In the genomic region with DNA sequence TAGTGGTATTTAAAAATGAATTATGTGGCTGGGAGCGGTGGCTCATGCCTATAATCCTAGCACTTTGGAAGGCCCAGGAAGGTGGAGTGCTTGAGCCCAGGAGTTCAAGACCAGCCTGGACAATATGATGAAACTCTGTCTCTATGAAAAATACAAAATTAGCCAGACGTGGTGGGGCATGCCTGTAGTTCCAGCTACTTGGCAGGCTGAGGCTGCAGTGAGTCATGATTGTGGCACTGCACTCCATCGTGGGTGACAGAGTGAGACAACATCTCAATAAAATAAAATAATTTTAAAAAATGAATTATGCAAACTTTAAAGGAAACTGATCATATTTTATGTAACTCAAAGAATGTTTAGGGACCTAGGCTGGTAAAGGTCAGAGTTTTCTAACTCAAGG, we compare ENCODE assay signal across 14 cellular contexts. TPM values are rescaled to one million over a fixed set of nuclear protein-coding genes. Genes with fewer than 3 reads are reported as not detected.
A peak's percentile ranks its signal among the peaks of the same experiment; 100 is the strongest.
DNase-seq lines count a peak whose midpoint lies in the region; ATAC-seq and TF ChIP-seq lines count a peak whose summit lies in the region.
"Had no signal": no experiment of that assay in that cellular context is flagged by ENCODE, and none has a peak within 500 bp of the region (broad histone marks: within the 10 kb centered on the region; RNA-seq: fewer than 3 reads in every experiment).

No MANE protein-coding gene starts in this region.

- peaks cover 2% of the 10 kb centered on the region for H3K27me3 Mint-ChIP-seq in osteocyte (ENCODE audit: unreplicated experiment)
- H3K27me3 Mint-ChIP-seq: activated naive CD4-positive, alpha-beta T cell treated with anti-CD3 and anti-CD28 coated beads, Interleukin-2, amount 50 U/mL, for 24 hours had no signal

- TF ChIP-seq CTCF in RWPE2 (IDR thresholded peaks at IDR 0.05; ENCODE audit: poor library complexity, severe bottlenecking) (no peak), fibroblast of pulmonary artery (IDR thresholded peaks at IDR 0.05; ENCODE audit: low read length, missing control alignments) (no peak), stomach (IDR thresholded peaks at IDR 0.05) (no peak), osteocyte (IDR thresholded peaks at IDR 0.05) (no peak)

- H3K4me1 ChIP-seq in RWPE2 (ENCODE audit: insufficient read depth, poor library complexity, severe bottlenecking) = peaks cover 56% of the 10 kb centered on the region
- peaks cover 0 to 40% (median 22%) of the 10 kb centered on the region in 4 donors for H3K4me1 ChIP-seq in stomach

- H3K36me3 Mint-ChIP-seq in osteocyte (ENCODE audit: unreplicated experiment) = no peaks in the 10 kb centered on the region

- peak; percentile 88 for ATAC-seq in RWPE2 (ENCODE audit: low read depth)
- ATAC-seq in HG02588 (IDR thresholded peaks at IDR 0.05; ENCODE audit: unreplicated experiment) = no peak
- ATAC-seq: K562 had no signal

- no peaks in the 10 kb centered on the region for H3K9me3 ChIP-seq in RWPE2 (ENCODE audit: severe bottlenecking)
- H3K9me3 ChIP-seq in stomach = no peaks in the 10 kb centered on the region
- H3K9me3 ChIP-seq: tibial nerve had no signal

- no peaks in the 10 kb centered on the region for H3K4me1 Mint-ChIP-seq in osteocyte (ENCODE audit: unreplicated experiment)

- H3K27me3 ChIP-seq in RWPE2 (ENCODE audit: insufficient read depth, poor library complexity, severe bottlenecking) = no peaks in the 10 kb centered on the region
- H3K27me3 ChIP-seq in stomach = no peaks in the 10 kb centered on the region
- H3K27me3 ChIP-seq: tibial nerve had no signal

- peaks cover 9% of the 10 kb centered on the region; the same call in 1 of the 2 replicates for H3K36me3 ChIP-seq in RWPE2 (ENCODE audit: low read depth)
- H3K36me3 ChIP-seq in stomach = no peaks in the 10 kb centered on the region
- H3K36me3 ChIP-seq: tibial nerve had no signal

- H3K27ac Mint-ChIP-seq in osteocyte (ENCODE audit: unreplicated experiment) = no peak overlapping the region
- H3K27ac Mint-ChIP-seq: activated naive CD4-positive, alpha-beta T cell treated with anti-CD3 and anti-CD28 coated beads, Interleukin-2, amount 50 U/mL, for 24 hours had no signal

- intact Hi-C loops in stomach (cut with DNase I; ENCODE audit: low total_unique reads) = no loop called here

- H3K4me3 Mint-ChIP-seq in osteocyte (ENCODE audit: unreplicated experiment) = no peak overlapping the region

- TF ChIP-seq POLR2A in stomach (IDR thresholded peaks at IDR 0.05) = no peak

- H3K4me3 ChIP-seq in RWPE2 (ENCODE audit: severe bottlenecking) (no peak overlapping the region), fibroblast of pulmonary artery (replicated peaks; ENCODE audit: low read depth, low read length) (no peak overlapping the region), stomach (no peak overlapping the region)
- H3K4me3 ChIP-seq: K562, tibial nerve had no signal

- DNase-seq in HT-29 (ENCODE audit: low spot score) (peak; percentile 18), RWPE2 (ENCODE audit: low spot score) (no peak), fibroblast of pulmonary artery (ENCODE audit: low read depth) (peak; percentile 44), renal cortical epithelial cell (ENCODE audit: low read depth) (peak; percentile 76), stomach (no peak), NCI-H524 (lab: John Stamatoyannopoulos, UW) (no peak), osteocyte (ENCODE audit: extremely low spot score, unreplicated experiment) (no peak)
- DNase-seq: dermis blood vessel endothelial cell, NCI-H2107, T-helper 9 cell had no signal

- H3K9me3 Mint-ChIP-seq in osteocyte (ENCODE audit: unreplicated experiment) = no peaks in the 10 kb centered on the region
- H3K9me3 Mint-ChIP-seq: activated naive CD4-positive, alpha-beta T cell treated with anti-CD3 and anti-CD28 coated beads, Interleukin-2, amount 50 U/mL, for 24 hours had no signal

- 40 to 57% (median 48%) methylated on average over 3 of the region's 3 CpGs for WGBS in stomach, 5 donors

- peak overlapping the region; percentile 55 for H3K27ac ChIP-seq in RWPE2 (ENCODE audit: poor library complexity, severe bottlenecking)
- no peak overlapping the region for H3K27ac ChIP-seq in stomach

- no peak for TF ChIP-seq EP300 in stomach (IDR thresholded peaks at IDR 0.05)

RNA-seq across cellular contexts. Expression of gene KANK1, which starts 26.2 kb away (rescaled TPM):
- total RNA-seq in HT-29 (2014; rRNA removed; shearing (Covaris generic)) = 19.3 and 22.0 TPM in 2 replicates
- total RNA-seq in renal cortical epithelial cell (26.4 and 78.8 TPM in 2 replicates), stomach (10 to 100 TPM; 17.1 to 44.1 (median 32.1) TPM), osteocyte (3.5 and 3.7 TPM in 2 replicates)
- 10 to 100 TPM; 12.4 to 21.5 (median 14.1) TPM for polyA plus RNA-seq in stomach

Comparison
In these comparisons a context has a peak if more than half of its experiments do, and no peak if none do; other contexts are left out.
1. DNase-seq: peak in HT-29 (single experiment), fibroblast of pulmonary artery (single experiment) and renal cortical epithelial cell (single experiment); none in RWPE2 (single experiment), stomach (single experiment), NCI-H524 (0 of 2) and osteocyte (single experiment).